In the genomic region with DNA sequence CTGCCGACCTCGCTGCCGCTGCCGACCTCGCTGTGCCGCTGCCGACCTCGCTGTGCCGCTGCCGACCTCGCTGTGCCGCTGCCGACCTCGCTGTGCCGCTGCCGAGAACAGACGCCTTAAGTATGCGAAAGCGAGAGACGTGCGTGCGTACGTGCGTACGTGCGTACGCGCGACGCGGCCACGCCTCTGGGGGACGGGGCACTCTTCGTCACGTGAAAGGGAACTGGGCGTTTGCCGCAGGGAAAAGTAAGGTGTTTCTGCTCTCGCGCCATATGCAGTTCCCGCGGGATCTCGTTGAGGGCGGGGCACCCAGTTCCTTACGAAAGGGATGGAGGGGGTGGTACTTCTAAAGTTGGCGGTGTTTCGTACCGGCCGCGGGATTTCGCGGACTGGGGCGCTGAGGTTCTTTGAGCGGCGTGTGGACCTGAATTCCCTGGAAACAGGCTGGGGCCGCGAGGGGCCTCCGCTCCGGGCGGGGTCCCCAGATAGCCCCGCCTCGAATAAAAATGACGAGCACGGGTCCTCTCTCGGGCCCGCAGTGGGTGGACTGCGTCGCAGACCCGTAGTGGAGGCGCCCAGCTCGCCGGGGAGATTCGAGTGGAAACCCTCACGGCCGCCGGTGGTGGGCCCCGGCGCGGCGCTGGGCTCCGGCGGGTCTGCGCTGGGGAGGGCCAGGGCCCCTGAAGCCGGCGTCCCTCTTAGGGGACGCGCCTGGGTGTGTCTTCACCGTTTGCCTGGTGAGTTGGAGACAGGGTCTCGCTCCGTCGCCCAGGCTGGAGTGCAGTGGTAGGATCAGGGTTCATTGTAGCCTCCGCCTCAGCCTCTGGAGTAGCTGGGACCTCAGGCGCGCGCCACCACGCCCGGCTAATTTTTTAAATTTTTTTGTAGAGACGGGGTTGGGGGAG, we compare ENCODE assay signal across 1 cellular context.
A peak's percentile ranks its signal among the peaks of the same experiment; 100 is the strongest.
TF ChIP-seq lines count a peak whose summit lies in the region.

A gene (minus strand): TSS at position 94 of the 905 bp plus-strand sequence. CDS start 167 bp downstream, outside the sequence.

TF ChIP-seq in H1, 55 proteins besides CTCF, POLR2A, EP300 and RAD21:
- TF ChIP-seq, protein P1, sequence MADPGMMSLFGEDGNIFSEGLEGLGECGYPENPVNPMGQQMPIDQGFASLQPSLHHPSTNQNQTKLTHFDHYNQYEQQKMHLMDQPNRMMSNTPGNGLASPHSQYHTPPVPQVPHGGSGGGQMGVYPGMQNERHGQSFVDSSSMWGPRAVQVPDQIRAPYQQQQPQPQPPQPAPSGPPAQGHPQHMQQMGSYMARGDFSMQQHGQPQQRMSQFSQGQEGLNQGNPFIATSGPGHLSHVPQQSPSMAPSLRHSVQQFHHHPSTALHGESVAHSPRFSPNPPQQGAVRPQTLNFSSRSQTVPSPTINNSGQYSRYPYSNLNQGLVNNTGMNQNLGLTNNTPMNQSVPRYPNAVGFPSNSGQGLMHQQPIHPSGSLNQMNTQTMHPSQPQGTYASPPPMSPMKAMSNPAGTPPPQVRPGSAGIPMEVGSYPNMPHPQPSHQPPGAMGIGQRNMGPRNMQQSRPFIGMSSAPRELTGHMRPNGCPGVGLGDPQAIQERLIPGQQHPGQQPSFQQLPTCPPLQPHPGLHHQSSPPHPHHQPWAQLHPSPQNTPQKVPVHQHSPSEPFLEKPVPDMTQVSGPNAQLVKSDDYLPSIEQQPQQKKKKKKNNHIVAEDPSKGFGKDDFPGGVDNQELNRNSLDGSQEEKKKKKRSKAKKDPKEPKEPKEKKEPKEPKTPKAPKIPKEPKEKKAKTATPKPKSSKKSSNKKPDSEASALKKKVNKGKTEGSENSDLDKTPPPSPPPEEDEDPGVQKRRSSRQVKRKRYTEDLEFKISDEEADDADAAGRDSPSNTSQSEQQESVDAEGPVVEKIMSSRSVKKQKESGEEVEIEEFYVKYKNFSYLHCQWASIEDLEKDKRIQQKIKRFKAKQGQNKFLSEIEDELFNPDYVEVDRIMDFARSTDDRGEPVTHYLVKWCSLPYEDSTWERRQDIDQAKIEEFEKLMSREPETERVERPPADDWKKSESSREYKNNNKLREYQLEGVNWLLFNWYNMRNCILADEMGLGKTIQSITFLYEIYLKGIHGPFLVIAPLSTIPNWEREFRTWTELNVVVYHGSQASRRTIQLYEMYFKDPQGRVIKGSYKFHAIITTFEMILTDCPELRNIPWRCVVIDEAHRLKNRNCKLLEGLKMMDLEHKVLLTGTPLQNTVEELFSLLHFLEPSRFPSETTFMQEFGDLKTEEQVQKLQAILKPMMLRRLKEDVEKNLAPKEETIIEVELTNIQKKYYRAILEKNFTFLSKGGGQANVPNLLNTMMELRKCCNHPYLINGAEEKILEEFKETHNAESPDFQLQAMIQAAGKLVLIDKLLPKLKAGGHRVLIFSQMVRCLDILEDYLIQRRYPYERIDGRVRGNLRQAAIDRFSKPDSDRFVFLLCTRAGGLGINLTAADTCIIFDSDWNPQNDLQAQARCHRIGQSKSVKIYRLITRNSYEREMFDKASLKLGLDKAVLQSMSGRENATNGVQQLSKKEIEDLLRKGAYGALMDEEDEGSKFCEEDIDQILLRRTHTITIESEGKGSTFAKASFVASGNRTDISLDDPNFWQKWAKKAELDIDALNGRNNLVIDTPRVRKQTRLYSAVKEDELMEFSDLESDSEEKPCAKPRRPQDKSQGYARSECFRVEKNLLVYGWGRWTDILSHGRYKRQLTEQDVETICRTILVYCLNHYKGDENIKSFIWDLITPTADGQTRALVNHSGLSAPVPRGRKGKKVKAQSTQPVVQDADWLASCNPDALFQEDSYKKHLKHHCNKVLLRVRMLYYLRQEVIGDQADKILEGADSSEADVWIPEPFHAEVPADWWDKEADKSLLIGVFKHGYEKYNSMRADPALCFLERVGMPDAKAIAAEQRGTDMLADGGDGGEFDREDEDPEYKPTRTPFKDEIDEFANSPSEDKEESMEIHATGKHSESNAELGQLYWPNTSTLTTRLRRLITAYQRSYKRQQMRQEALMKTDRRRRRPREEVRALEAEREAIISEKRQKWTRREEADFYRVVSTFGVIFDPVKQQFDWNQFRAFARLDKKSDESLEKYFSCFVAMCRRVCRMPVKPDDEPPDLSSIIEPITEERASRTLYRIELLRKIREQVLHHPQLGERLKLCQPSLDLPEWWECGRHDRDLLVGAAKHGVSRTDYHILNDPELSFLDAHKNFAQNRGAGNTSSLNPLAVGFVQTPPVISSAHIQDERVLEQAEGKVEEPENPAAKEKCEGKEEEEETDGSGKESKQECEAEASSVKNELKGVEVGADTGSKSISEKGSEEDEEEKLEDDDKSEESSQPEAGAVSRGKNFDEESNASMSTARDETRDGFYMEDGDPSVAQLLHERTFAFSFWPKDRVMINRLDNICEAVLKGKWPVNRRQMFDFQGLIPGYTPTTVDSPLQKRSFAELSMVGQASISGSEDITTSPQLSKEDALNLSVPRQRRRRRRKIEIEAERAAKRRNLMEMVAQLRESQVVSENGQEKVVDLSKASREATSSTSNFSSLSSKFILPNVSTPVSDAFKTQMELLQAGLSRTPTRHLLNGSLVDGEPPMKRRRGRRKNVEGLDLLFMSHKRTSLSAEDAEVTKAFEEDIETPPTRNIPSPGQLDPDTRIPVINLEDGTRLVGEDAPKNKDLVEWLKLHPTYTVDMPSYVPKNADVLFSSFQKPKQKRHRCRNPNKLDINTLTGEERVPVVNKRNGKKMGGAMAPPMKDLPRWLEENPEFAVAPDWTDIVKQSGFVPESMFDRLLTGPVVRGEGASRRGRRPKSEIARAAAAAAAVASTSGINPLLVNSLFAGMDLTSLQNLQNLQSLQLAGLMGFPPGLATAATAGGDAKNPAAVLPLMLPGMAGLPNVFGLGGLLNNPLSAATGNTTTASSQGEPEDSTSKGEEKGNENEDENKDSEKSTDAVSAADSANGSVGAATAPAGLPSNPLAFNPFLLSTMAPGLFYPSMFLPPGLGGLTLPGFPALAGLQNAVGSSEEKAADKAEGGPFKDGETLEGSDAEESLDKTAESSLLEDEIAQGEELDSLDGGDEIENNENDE (IDR thresholded peaks at IDR 0.05; ENCODE audit: insufficient replicate concordance, low read length): no peak
- TF ChIP-seq GABPA (IDR thresholded peaks at IDR 0.05; ENCODE audit: borderline replicate concordance, insufficient read depth, low read length) (no peak), SIN3A (conservative IDR thresholded peaks at IDR 0.05 in 1 of 2, IDR thresholded peaks at IDR 0.05 in 1 of 2; ENCODE audit: low read depth in 1 of 2, low read length in 2 of 2) (peak in 1 of 2 experiments; percentile 13; a peak in 1 of 4 replicates), ASH2L (IDR thresholded peaks at IDR 0.05; ENCODE audit: low read length) (peak; percentile 69), TAF1 (IDR thresholded peaks at IDR 0.05; ENCODE audit: low read depth, low read length) (peak; percentile 75), TBP (IDR thresholded peaks at IDR 0.05; ENCODE audit: low read depth, low read length) (peak; percentile 87), SRF (IDR thresholded peaks at IDR 0.05; ENCODE audit: low read depth, low read length) (no peak), CHD2 (IDR thresholded peaks at IDR 0.05; ENCODE audit: low read length) (peak; percentile 98), SIRT6 (IDR thresholded peaks at IDR 0.05; ENCODE audit: low read length) (no peak), MAFK (IDR thresholded peaks at IDR 0.05; ENCODE audit: low read depth, low read length) (no peak), POU5F1 (IDR thresholded peaks at IDR 0.05; ENCODE audit: low read depth, low read length) (no peak), TAF7 (optimal IDR thresholded peaks at IDR 0.05; ENCODE audit: borderline replicate concordance, low read depth, low read length) (peak; percentile 63), JUND (IDR thresholded peaks at IDR 0.05; ENCODE audit: low read length) (no peak), CBX8 (IDR thresholded peaks at IDR 0.05; ENCODE audit: borderline replicate concordance, low read depth, low read length) (no peak), RXRA (IDR thresholded peaks at IDR 0.05; ENCODE audit: insufficient read depth, low read depth, low read length) (no peak), POLR2AphosphoS5 (IDR thresholded peaks at IDR 0.05; ENCODE audit: low read depth, low read length) (peak; percentile 86; the same call in 1 of the 2 replicates), RBBP5 (IDR thresholded peaks at IDR 0.05; ENCODE audit: borderline replicate concordance, low read depth, low read length) (peak; percentile 46; the same call in 1 of the 2 replicates), EGR1 (IDR thresholded peaks at IDR 0.05; ENCODE audit: borderline replicate concordance, low read depth, low read length) (no peak), SP4 (IDR thresholded peaks at IDR 0.05; ENCODE audit: low read length) (peak; percentile 71; the same call in 1 of the 2 replicates), PHF8 (conservative IDR thresholded peaks at IDR 0.05; ENCODE audit: low read depth, low read length) (peak; percentile 69), SAP30 (IDR thresholded peaks at IDR 0.05; ENCODE audit: insufficient read depth, insufficient replicate concordance, low read length) (no peak), CREB1 (IDR thresholded peaks at IDR 0.05) (peak; percentile 93), KDM4A (IDR thresholded peaks at IDR 0.05; ENCODE audit: low read depth, low read length, severe bottlenecking) (peak; percentile 48), CEBPB (IDR thresholded peaks at IDR 0.05; ENCODE audit: low read depth, low read length) (no peak), CBX5 (IDR thresholded peaks at IDR 0.05; ENCODE audit: low read depth, low read length) (no peak), CHD1 (IDR thresholded peaks at IDR 0.05; ENCODE audit: low read depth, low read length) (no peak), NRF1 (IDR thresholded peaks at IDR 0.05; ENCODE audit: low read depth, low read length) (0 out of 2 replicates have a peak, but pooled peaks have one; percentile 8), KDM5A (IDR thresholded peaks at IDR 0.05; ENCODE audit: low read length) (no peak), BRCA1 (IDR thresholded peaks at IDR 0.05; ENCODE audit: low read depth, low read length) (peak; percentile 95), CTBP2 (IDR thresholded peaks at IDR 0.05; ENCODE audit: borderline replicate concordance, insufficient read depth, insufficient read length, low read length) (no peak), TEAD4 (IDR thresholded peaks at IDR 0.05; ENCODE audit: low read depth, low read length) (no peak; the same call in 1 of the 2 replicates)
- TF ChIP-seq, protein P2, sequence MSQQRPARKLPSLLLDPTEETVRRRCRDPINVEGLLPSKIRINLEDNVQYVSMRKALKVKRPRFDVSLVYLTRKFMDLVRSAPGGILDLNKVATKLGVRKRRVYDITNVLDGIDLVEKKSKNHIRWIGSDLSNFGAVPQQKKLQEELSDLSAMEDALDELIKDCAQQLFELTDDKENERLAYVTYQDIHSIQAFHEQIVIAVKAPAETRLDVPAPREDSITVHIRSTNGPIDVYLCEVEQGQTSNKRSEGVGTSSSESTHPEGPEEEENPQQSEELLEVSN (IDR thresholded peaks at IDR 0.05): no peak; the same call in 1 of the 2 replicates
- TF ChIP-seq, protein P3, sequence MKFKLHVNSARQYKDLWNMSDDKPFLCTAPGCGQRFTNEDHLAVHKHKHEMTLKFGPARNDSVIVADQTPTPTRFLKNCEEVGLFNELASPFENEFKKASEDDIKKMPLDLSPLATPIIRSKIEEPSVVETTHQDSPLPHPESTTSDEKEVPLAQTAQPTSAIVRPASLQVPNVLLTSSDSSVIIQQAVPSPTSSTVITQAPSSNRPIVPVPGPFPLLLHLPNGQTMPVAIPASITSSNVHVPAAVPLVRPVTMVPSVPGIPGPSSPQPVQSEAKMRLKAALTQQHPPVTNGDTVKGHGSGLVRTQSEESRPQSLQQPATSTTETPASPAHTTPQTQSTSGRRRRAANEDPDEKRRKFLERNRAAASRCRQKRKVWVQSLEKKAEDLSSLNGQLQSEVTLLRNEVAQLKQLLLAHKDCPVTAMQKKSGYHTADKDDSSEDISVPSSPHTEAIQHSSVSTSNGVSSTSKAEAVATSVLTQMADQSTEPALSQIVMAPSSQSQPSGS (IDR thresholded peaks at IDR 0.05; ENCODE audit: low read length): no peak
- TF ChIP-seq, protein P4, sequence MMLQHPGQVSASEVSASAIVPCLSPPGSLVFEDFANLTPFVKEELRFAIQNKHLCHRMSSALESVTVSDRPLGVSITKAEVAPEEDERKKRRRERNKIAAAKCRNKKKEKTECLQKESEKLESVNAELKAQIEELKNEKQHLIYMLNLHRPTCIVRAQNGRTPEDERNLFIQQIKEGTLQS (IDR thresholded peaks at IDR 0.05; ENCODE audit: insufficient read depth, low read depth, low read length): no peak
- TF ChIP-seq, protein P5, sequence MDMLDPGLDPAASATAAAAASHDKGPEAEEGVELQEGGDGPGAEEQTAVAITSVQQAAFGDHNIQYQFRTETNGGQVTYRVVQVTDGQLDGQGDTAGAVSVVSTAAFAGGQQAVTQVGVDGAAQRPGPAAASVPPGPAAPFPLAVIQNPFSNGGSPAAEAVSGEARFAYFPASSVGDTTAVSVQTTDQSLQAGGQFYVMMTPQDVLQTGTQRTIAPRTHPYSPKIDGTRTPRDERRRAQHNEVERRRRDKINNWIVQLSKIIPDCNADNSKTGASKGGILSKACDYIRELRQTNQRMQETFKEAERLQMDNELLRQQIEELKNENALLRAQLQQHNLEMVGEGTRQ (IDR thresholded peaks at IDR 0.05; ENCODE audit: low read length): peak; percentile 80
- TF ChIP-seq, protein P6, sequence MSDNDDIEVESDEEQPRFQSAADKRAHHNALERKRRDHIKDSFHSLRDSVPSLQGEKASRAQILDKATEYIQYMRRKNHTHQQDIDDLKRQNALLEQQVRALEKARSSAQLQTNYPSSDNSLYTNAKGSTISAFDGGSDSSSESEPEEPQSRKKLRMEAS (IDR thresholded peaks at IDR 0.05): peak; percentile 76
TF ChIP-seq in H1: peak in this region for 16.
